Comparison of ENCODE assay signal across 29 cellular contexts in genomic region chr16:4987250-4987579, GRCh38. TPM values are rescaled to one million over a fixed set of nuclear protein-coding genes. Genes with fewer than 3 reads are reported as not detected.
DNase-seq lines count a peak whose midpoint lies in the region; ATAC-seq, FAIRE-seq and TF ChIP-seq lines count a peak whose summit lies in the region.
"Had no signal": no experiment of that assay in that cellular context is flagged by ENCODE, and none has a peak within 500 bp of the region (broad histone marks: within the 10 kb centered on the region; RNA-seq: fewer than 3 reads in every experiment).

No MANE protein-coding gene starts in this region.

- TF ChIP-seq CTCF in A549 (IDR thresholded peaks at IDR 0.05) (no peak), HEK293 (tag by site-specific recombination; IDR thresholded peaks at IDR 0.05) (no peak), neural cell (IDR thresholded peaks at IDR 0.05; ENCODE audit: poor library complexity, severe bottlenecking) (no peak), upper lobe of right lung (IDR thresholded peaks at IDR 0.05) (no peak)

- H3K4me2 ChIP-seq in A549 (peak overlapping the region; percentile 72), neural cell (ENCODE audit: low read length) (no peak overlapping the region)

- H3K9ac ChIP-seq in neural cell (ENCODE audit: low read length) = no peak overlapping the region

- H3K27me3 ChIP-seq in ectodermal cell (ENCODE audit: control insufficient read depth, insufficient read depth, low read length, poor library complexity, severe bottlenecking) (peaks cover 51% of the 10 kb centered on the region), neural cell (ENCODE audit: insufficient read depth, low read depth, low read length) (peaks cover 45% of the 10 kb centered on the region), upper lobe of right lung (peaks cover 44% of the 10 kb centered on the region)
- H3K27me3 ChIP-seq: ovary had no signal

- no peak for TF ChIP-seq EP300 in A549 (IDR thresholded peaks at IDR 0.05)
- no peak for TF ChIP-seq EP300 in neural cell (conservative IDR thresholded peaks at IDR 0.05; ENCODE audit: poor library complexity, severe bottlenecking)

- H3F3A ChIP-seq in neural cell (ENCODE audit: insufficient read depth, low read length, poor library complexity, severe bottlenecking) = no peaks in the 10 kb centered on the region

- no peaks in the 10 kb centered on the region for H3K9me2 ChIP-seq in neural cell (ENCODE audit: insufficient read depth, low read length)

- H3K36me3 ChIP-seq in HEK293 (ENCODE audit: control insufficient read depth in 2 of 2, insufficient read depth in 1 of 2, low read length in 2 of 2) (no peaks in the 10 kb centered on the region), ectodermal cell (ENCODE audit: control insufficient read depth, insufficient read depth, low read length) (no peaks in the 10 kb centered on the region), neural cell (ENCODE audit: insufficient read depth, low read length) (no peaks in the 10 kb centered on the region), upper lobe of right lung (no peaks in the 10 kb centered on the region)
- H3K36me3 ChIP-seq: HAP-1, ovary, sigmoid colon, vagina had no signal

- H4K20me1 ChIP-seq in neural cell (ENCODE audit: insufficient read depth) = no peaks in the 10 kb centered on the region

- H3K9me3 ChIP-seq in A549 = peaks cover 7% of the 10 kb centered on the region; the same call in 1 of the 3 replicates
- no peaks in the 10 kb centered on the region for H3K9me3 ChIP-seq in HEK293 (ENCODE audit: control insufficient read depth, insufficient read depth, low read depth, low read length)
- H3K9me3 ChIP-seq in ectodermal cell (ENCODE audit: control insufficient read depth, low read length) = no peaks in the 10 kb centered on the region
- no peaks in the 10 kb centered on the region for H3K9me3 ChIP-seq in neural cell (ENCODE audit: low read length)
- no peaks in the 10 kb centered on the region for H3K9me3 ChIP-seq in upper lobe of right lung
- H3K9me3 ChIP-seq: HAP-1, ovary, vagina had no signal

- H3K27ac ChIP-seq in A549 = no peak overlapping the region
- H3K27ac ChIP-seq in HEK293 (ENCODE audit: extremely low read depth, low read depth, low read length) = no peak overlapping the region
- H3K27ac ChIP-seq in ectodermal cell (ENCODE audit: insufficient read depth, low read depth, low read length, poor library complexity, severe bottlenecking) = no peak overlapping the region
- H3K27ac ChIP-seq in neural cell (ENCODE audit: low read length) = no peak overlapping the region
- H3K27ac ChIP-seq in upper lobe of right lung = no peak overlapping the region
- H3K27ac ChIP-seq: C4-2B, epithelial cell of prostate, ovary, sigmoid colon, vagina had no signal

- no peak for FAIRE-seq in A549 (lab: Jason Lieb, UNC)
- FAIRE-seq: kidney had no signal

- no peak for DNase-seq in A549 (ENCODE audit: low read depth in 1 of 2, low spot score in 1 of 2)
- no peak for DNase-seq in NCI-H2029 treated with DMSO at 0.1 percent for 48 hours (lab: John Stamatoyannopoulos, UW)
- no peak for DNase-seq in upper lobe of right lung
- DNase-seq in HT-29 (ENCODE audit: low spot score) = no peak
- DNase-seq: ACHN; activated CD4-positive, alpha-beta memory T cell treated with anti-CD3 and anti-CD28 coated beads, Interleukin-2, amount 10 ng/mL, durations not matched to agents 7 days and 5 days; activated naive CD4-positive, alpha-beta T cell; amniotic stem cell; dermis blood vessel endothelial cell; Kasumi-1; naive B cell; NCI-H1694 treated with DMSO at 0.1 percent for 48 hours; NCI-H774; ovary; sigmoid colon; stimulated activated CD4-positive, alpha-beta T cell treated with anti-CD3 and anti-CD28 coated beads, Interleukin-15, amount 100 ng/mL, for 24 hours; stimulated activated CD8-positive, alpha-beta memory T cell treated with anti-CD3 and anti-CD28 coated beads, Interleukin-4, amount 100 ng/mL, for 48 hours; T-helper 9 cell had no signal

- CTCF ChIA-PET in A549 (lab: Yijun Ruan, JAX) (no interaction called here), HEK293 (lab: Yijun Ruan, JAX) (no interaction called here)

- H2AFZ ChIP-seq in neural cell (ENCODE audit: low read depth, low read length) = no peak overlapping the region

- intact Hi-C loops in upper lobe of right lung (cut with DNase I) = no loop called here

- H3K4me3 ChIP-seq in A549 = no peak overlapping the region
- no peak overlapping the region for H3K4me3 ChIP-seq in HEK293 (ENCODE audit: low read depth, low read length)
- peak overlapping the region; percentile 26 for H3K4me3 ChIP-seq in ectodermal cell (ENCODE audit: insufficient read depth, low read depth, low read length)
- peak overlapping the region; percentile 44 for H3K4me3 ChIP-seq in neural cell (ENCODE audit: low read length)
- H3K4me3 ChIP-seq in upper lobe of right lung = no peak overlapping the region
- H3K4me3 ChIP-seq: HAP-1, ovary, sigmoid colon, vagina had no signal

- H3K79me2 ChIP-seq in neural cell (replicated peaks; ENCODE audit: insufficient read depth, low read length) = no peaks in the 10 kb centered on the region

- 31% methylated on average over 9 of the region's 10 CpGs for WGBS in A549 (ENCODE audit: missing lambda C conversion rate)
- WGBS in ectodermal cell, 2 experiments = 12 to 13% methylated on average over 10 of the region's 10 CpGs

- TF ChIP-seq POLR2A in A549 (IDR thresholded peaks at IDR 0.05; ENCODE audit: low read length) = no peak

- no peak; a peak in 1 of 6 replicates for ATAC-seq in A549
- ATAC-seq in upper lobe of right lung = no peak
- ATAC-seq in HG03469 (IDR thresholded peaks at IDR 0.05; ENCODE audit: unreplicated experiment) = no peak
- ATAC-seq: activated CD4-positive, CD25-positive, alpha-beta regulatory T cell treated with anti-CD3 and anti-CD28 coated beads, Interleukin-2, amount 50 U/mL, for 24 hours had no signal

- POLR2A ChIA-PET in A549 (lab: Yijun Ruan, JAX) (no interaction called here), HEK293 (lab: Yijun Ruan, JAX) (no interaction called here)

- no peak for TF ChIP-seq RAD21 in A549 (conservative IDR thresholded peaks at IDR 0.05 in 1 of 2, IDR thresholded peaks at IDR 0.05 in 1 of 2)
- TF ChIP-seq RAD21 in neural cell (conservative IDR thresholded peaks at IDR 0.05) = no peak

- peaks cover 9% of the 10 kb centered on the region; the same call in 1 of the 3 replicates for H3K4me1 ChIP-seq in A549
- H3K4me1 ChIP-seq in HEK293 (ENCODE audit: control insufficient read depth, insufficient read depth, low read length) = no peaks in the 10 kb centered on the region
- H3K4me1 ChIP-seq in ectodermal cell (ENCODE audit: control insufficient read depth, insufficient read depth, low read length) = no peaks in the 10 kb centered on the region
- H3K4me1 ChIP-seq in upper lobe of right lung = no peaks in the 10 kb centered on the region
- H3K4me1 ChIP-seq: HAP-1 had no signal

TF ChIP-seq in A549, 52 proteins besides CTCF, POLR2A, EP300 and RAD21 (continues in another document):
- TF ChIP-seq SMC3 (IDR thresholded peaks at IDR 0.05) = no peak
- TF ChIP-seq MYC (IDR thresholded peaks at IDR 0.05; ENCODE audit: borderline replicate concordance, low read length) = no peak
- no peak for TF ChIP-seq MAZ (IDR thresholded peaks at IDR 0.05; ENCODE audit: borderline replicate concordance, low read depth, low read length)

TF ChIP-seq in HEK293, 187 proteins besides CTCF, POLR2A, EP300 and RAD21 (continues in another document):
- TF ChIP-seq ZBTB8A (tag by site-specific recombination; IDR thresholded peaks at IDR 0.05) = no peak

RNA-seq across cellular contexts. Expression of gene SEC14L5, which starts 29.1 kb away (rescaled TPM):
- polyA plus RNA-seq in A549 (2011; rRNA removed) (0.05 and 0.07 TPM in 2 replicates), A549 (2017; fragmentation: RNase III; extraction: RNeasy Plus Mini Kit Qiagen cat#74134 plus additional on column Dnase treatment) (0.03 TPM in 3 replicates), neural cell (0.43 and 0.50 TPM in 2 replicates)
- 0.01 TPM in 2 replicates for polyA plus RNA-seq in A549 (2012; cell fraction: cytosol; rRNA removed)
- 0.01 TPM in 2 replicates for polyA plus RNA-seq in A549 (2012; cell fraction: nucleus; rRNA removed)
- 0.49 TPM in 1 of 2 replicates, not detected in the other for polyA minus RNA-seq in A549 (2011; rRNA and poly(A)+ RNA removed)
- polyA plus RNA-seq in ectodermal cell (2013, experiment 1 of 4) = 0.83 TPM
- polyA plus RNA-seq in ectodermal cell (2013, experiment 2 of 4) = 0.75 TPM
- polyA plus RNA-seq in ectodermal cell (2013, experiment 3 of 4) = 0.64 TPM
- 1.4 TPM for polyA plus RNA-seq in ectodermal cell (2013, experiment 4 of 4)
- polyA minus RNA-seq in neural cell = 0.24 and 0.58 TPM in 2 replicates
- 0.52 TPM for total RNA-seq in upper lobe of right lung
- total RNA-seq in HT-29 (2014; rRNA removed; shearing (Covaris generic)) = 0.08 TPM in 1 of 2 replicates, not detected in the other
- total RNA-seq: dermis blood vessel endothelial cell, OCI-LY7 had no signal

RNA-seq across cellular contexts. Expression of gene NAGPA, which starts 46.5 kb away (rescaled TPM):
- 6.5 and 6.7 TPM in 2 replicates for polyA plus RNA-seq in A549 (2011; rRNA removed)
- 14.6 and 17.8 TPM in 2 replicates for polyA plus RNA-seq in A549 (2012; cell fraction: cytosol; rRNA removed)
- polyA plus RNA-seq in A549 (2012; cell fraction: nucleus; rRNA removed) = 44.4 and 60.0 TPM in 2 replicates
- 12.6 to 17.3 TPM (median 16.5 TPM) in 3 replicates for polyA plus RNA-seq in A549 (2017; fragmentation: RNase III; extraction: RNeasy Plus Mini Kit Qiagen cat#74134 plus additional on column Dnase treatment)
- polyA minus RNA-seq in A549 (2011; rRNA and poly(A)+ RNA removed) = 6.8 and 8.2 TPM in 2 replicates
- 11.1 TPM for polyA plus RNA-seq in ectodermal cell (2013, experiment 1 of 4)
- 8.4 TPM for polyA plus RNA-seq in ectodermal cell (2013, experiment 2 of 4)
- polyA plus RNA-seq in ectodermal cell (2013, experiment 3 of 4) = 7.8 TPM
- polyA plus RNA-seq in ectodermal cell (2013, experiment 4 of 4) = 8.5 TPM
- polyA plus RNA-seq in neural cell = 33.1 and 36.6 TPM in 2 replicates
- 14.4 and 23.6 TPM in 2 replicates for polyA minus RNA-seq in neural cell
- 16.7 TPM for total RNA-seq in upper lobe of right lung
- total RNA-seq in HT-29 (2014; rRNA removed; shearing (Covaris generic)) = 30.5 and 34.7 TPM in 2 replicates

RNA-seq across cellular contexts. Expression of gene PPL, which starts 50.3 kb away (rescaled TPM):
- polyA plus RNA-seq in A549 (2011; rRNA removed) (2.6 and 2.7 TPM in 2 replicates), A549 (2017; fragmentation: RNase III; extraction: RNeasy Plus Mini Kit Qiagen cat#74134 plus additional on column Dnase treatment) (1.8 to 2.9 TPM (median 2.0 TPM) in 3 replicates), neural cell (0.66 and 0.81 TPM in 2 replicates)
- 1.2 and 1.5 TPM in 2 replicates for polyA plus RNA-seq in A549 (2012; cell fraction: cytosol; rRNA removed)
- 5.2 and 6.0 TPM in 2 replicates for polyA plus RNA-seq in A549 (2012; cell fraction: nucleus; rRNA removed)
- polyA minus RNA-seq in A549 (2011; rRNA and poly(A)+ RNA removed) = 3.4 and 4.0 TPM in 2 replicates
- 3.2 TPM for polyA plus RNA-seq in ectodermal cell (2013, experiment 1 of 4)
- polyA plus RNA-seq in ectodermal cell (2013, experiment 2 of 4) = 4.2 TPM
- 3.4 TPM for polyA plus RNA-seq in ectodermal cell (2013, experiment 3 of 4)
- 4.0 TPM for polyA plus RNA-seq in ectodermal cell (2013, experiment 4 of 4)
- polyA minus RNA-seq in neural cell = 3.5 and 4.1 TPM in 2 replicates
- total RNA-seq in upper lobe of right lung = 78.1 TPM
- 56.5 and 58.1 TPM in 2 replicates for total RNA-seq in HT-29 (2014; rRNA removed; shearing (Covaris generic))
- total RNA-seq: OCI-LY7 had no signal

Comparison
In these comparisons a context has a peak if more than half of its experiments do, and no peak if none do; other contexts are left out.
1. H3K4me3 ChIP-seq: peak in ectodermal cell (single experiment) and neural cell (single experiment); none in A549 (single experiment), HEK293 (single experiment) and upper lobe of right lung (single experiment).